In the genomic region with DNA sequence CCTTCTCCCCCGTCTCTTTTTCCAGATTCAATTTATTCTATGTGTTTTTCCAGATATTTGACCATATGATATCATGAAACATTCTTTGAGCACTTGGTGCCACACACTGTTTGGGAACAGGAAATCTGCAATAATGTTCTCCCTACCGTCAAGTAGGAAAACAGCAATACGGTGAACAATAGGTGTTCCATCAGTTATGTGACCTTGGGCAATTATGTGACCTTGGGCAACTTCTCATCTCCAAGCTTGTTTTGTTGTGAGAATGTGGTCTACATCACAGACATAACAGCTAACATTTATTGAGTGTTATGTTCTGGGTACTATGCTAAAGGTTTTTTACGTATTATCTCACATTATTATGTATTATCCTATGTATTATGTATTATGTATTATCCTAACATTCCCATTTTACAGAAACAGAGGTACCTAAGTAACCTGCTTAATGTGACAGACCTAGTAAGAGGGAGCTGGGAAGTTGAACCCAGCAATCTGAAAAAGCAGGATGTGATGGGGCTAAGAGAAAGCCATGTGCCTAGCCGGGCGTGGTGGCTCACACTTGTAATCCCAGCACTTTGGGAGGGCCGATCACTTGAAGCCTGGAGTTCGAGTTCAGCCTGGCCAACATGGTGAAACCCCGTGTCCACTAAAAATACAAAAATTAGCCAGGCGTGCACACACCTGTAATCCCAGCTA, we compare ENCODE assay signal across 9 cellular contexts. TPM values are rescaled to one million over a fixed set of nuclear protein-coding genes. Genes with fewer than 3 reads are reported as not detected.
DNase-seq lines count a peak whose midpoint lies in the region; TF ChIP-seq lines count a peak whose summit lies in the region.
"Had no signal": no experiment of that assay in that cellular context is flagged by ENCODE, and none has a peak within 500 bp of the region (broad histone marks: within the 10 kb centered on the region; RNA-seq: fewer than 3 reads in every experiment).

No MANE protein-coding gene starts in this region.

- DNase-seq in left ventricle myocardium inferior (no peak), cardiac septum (ENCODE audit: low spot score) (no peak), adrenal gland (no peak), lung microvascular endothelial cell (ENCODE audit: low read depth in 2 of 2) (peak; percentile 59 to 82), NCI-H226 (no peak), C1 segment of cervical spinal cord (lab: John Stamatoyannopoulos, UW) (no peak), MV-4-11 (lab: John Stamatoyannopoulos, UW) (no peak)
- DNase-seq: NCI-H1417 treated with DMSO at 0.1 percent for 48 hours had no signal

- H3K4me1 ChIP-seq in left ventricle myocardium inferior (peaks cover 59% of the 10 kb centered on the region), adrenal gland (replicated peaks in 1 of 2) (peaks cover 11 to 43% of the 10 kb centered on the region in 2 donors), urinary bladder (ENCODE audit: insufficient read depth) (no peaks in the 10 kb centered on the region)

- intact Hi-C loops in left ventricle myocardium inferior (cut with micrococcal nuclease) (no loop called here), cardiac septum (cut with DNase I) (loop anchor here (5.0 kb wide), 1 partner anchor 49 kb away; a partner anchor contains a TSS), adrenal gland (cut with DNase I) (no loop called here)

- H3K27me3 ChIP-seq in left ventricle myocardium inferior (ENCODE audit: low read depth) (no peaks in the 10 kb centered on the region), adrenal gland (no peaks in the 10 kb centered on the region)

- H3K4me3 ChIP-seq in left ventricle myocardium inferior = peak overlapping the region; percentile 82
- peak overlapping the region in 2 of 4 donors; percentile 61 to 84 for H3K4me3 ChIP-seq in adrenal gland
- H3K4me3 ChIP-seq in urinary bladder (ENCODE audit: low read depth, low read length) = peak overlapping the region; percentile 67

- no peak for TF ChIP-seq POLR2A in adrenal gland (IDR thresholded peaks at IDR 0.05)

- WGBS in adrenal gland, 4 donors = 54 to 70% (median 65%) methylated on average over 10 of the region's 10 CpGs
- 67% methylated on average over 10 of the region's 10 CpGs for WGBS in urinary bladder

- H3K27ac ChIP-seq in left ventricle myocardium inferior (replicated peaks) (peak overlapping the region; percentile 94), adrenal gland (peak overlapping the region in 4 of 5 donors; percentile 87 to 96 (median 94)), urinary bladder (ENCODE audit: low read depth) (no peak overlapping the region)

- H3K36me3 ChIP-seq in left ventricle myocardium inferior (peaks cover 2% of the 10 kb centered on the region), adrenal gland (replicated peaks in 1 of 2) (no peaks in the 10 kb centered on the region), urinary bladder (ENCODE audit: insufficient read depth) (no peaks in the 10 kb centered on the region)

- no peak for TF ChIP-seq CTCF in left ventricle myocardium inferior (IDR thresholded peaks at IDR 0.05; ENCODE audit: borderline replicate concordance)
- no peak for TF ChIP-seq CTCF in adrenal gland (IDR thresholded peaks at IDR 0.05)

- H3K9me3 ChIP-seq in left ventricle myocardium inferior (replicated peaks) = no peaks in the 10 kb centered on the region
- no peaks in the 10 kb centered on the region for H3K9me3 ChIP-seq in adrenal gland (replicated peaks in 1 of 3)

RNA-seq across cellular contexts. Expression of a gene that starts 1.2 kb away (rescaled TPM):
- total RNA-seq in left ventricle myocardium inferior (123 TPM), cardiac septum (115 TPM), adrenal gland (100 to 1,000 TPM in 4 of 8 donors, 10 to 100 TPM in 4; 66.9 to 165 (median 92.9) TPM), lung microvascular endothelial cell (18.1 and 32.7 TPM in 2 replicates), urinary bladder (70.3 TPM)
- polyA plus RNA-seq in adrenal gland (10 to 100 TPM; 51.7 to 73.6 (median 62.6) TPM), urinary bladder (74.7 TPM)

RNA-seq across cellular contexts. Expression of a gene that starts 48.4 kb away (rescaled TPM):
- total RNA-seq in left ventricle myocardium inferior (278 TPM), cardiac septum (283 TPM), adrenal gland (100 to 1,000 TPM; 156 to 509 (median 319) TPM), lung microvascular endothelial cell (170 and 192 TPM in 2 replicates), urinary bladder (231 TPM)
- polyA plus RNA-seq in adrenal gland (100 to 1,000 TPM in 1 of 3 donors, 10 to 100 TPM in 2; 33.7 to 532 (median 65.3) TPM), urinary bladder (242 TPM)

RNA-seq across cellular contexts. Expression of a gene that starts 58.6 kb away (rescaled TPM):
- 10.5 TPM for total RNA-seq in left ventricle myocardium inferior
- total RNA-seq in cardiac septum = 5.2 TPM
- 1 to 10 TPM; 1.9 to 9.5 (median 5.6) TPM for total RNA-seq in adrenal gland
- 10 to 100 TPM in 1 of 3 donors, 1 to 10 TPM in 2; 6.1 to 12.1 (median 6.8) TPM for polyA plus RNA-seq in adrenal gland
- 0.40 and 0.44 TPM in 2 replicates for total RNA-seq in lung microvascular endothelial cell
- 1.5 TPM for total RNA-seq in urinary bladder
- 2.3 TPM for polyA plus RNA-seq in urinary bladder

Comparison
In these comparisons a context has a peak if more than half of its experiments do, and no peak if none do; other contexts are left out.
1. DNase-seq: peak in lung microvascular endothelial cell (2 of 2); none in left ventricle myocardium inferior (single experiment), cardiac septum (single experiment), adrenal gland (0 of 7), NCI-H226 (single experiment), C1 segment of cervical spinal cord (0 of 14) and MV-4-11 (single experiment).